19 cellular contexts compared by ENCODE assay signal in genomic region chr5:41368158-41368557, GRCh38.
"Had no signal": no experiment of that assay in that cellular context is flagged by ENCODE, and none has a peak within 500 bp of the region (broad histone marks: within the 10 kb centered on the region; RNA-seq: fewer than 3 reads in every experiment).

No MANE protein-coding gene starts in this region.

- H3K4me3 ChIP-seq: ascending aorta, psoas muscle, suprapubic skin had no signal

- H3K9me3 Mint-ChIP-seq: activated CD4-positive, alpha-beta memory T cell treated with anti-CD3 and anti-CD28 coated beads, Interleukin-2, amount 10 ng/mL, durations not matched to agents 7 days and 5 days; nephron progenitor cell; type B pancreatic cell had no signal

- DNase-seq: activated CD4-positive, alpha-beta memory T cell treated with anti-CD3 and anti-CD28 coated beads, Interleukin-2, amount 10 ng/mL, durations not matched to agents 7 days and 5 days; activated CD8-positive, alpha-beta memory T cell treated with anti-CD3 and anti-CD28 coated beads, Interleukin-2, amount 50 U/mL, for 4 hours; activated naive CD8-positive, alpha-beta T cell treated with anti-CD3 and anti-CD28 coated beads, Interleukin-2, amount 10 ng/mL, durations not matched to agents 7 days and 5 days; activated T-cell treated with anti-CD3 and anti-CD28 coated beads, Interleukin-2, amount 50 U/mL, for 72 hours; caudate nucleus; effector memory CD4-positive, alpha-beta T cell; glutamatergic neuron; mesenchymal stem cell; nephron progenitor cell; psoas muscle; stimulated activated CD4-positive, alpha-beta T cell treated with anti-CD3 and anti-CD28 coated beads, Interleukin-4, amount 100 ng/mL, for 1 hour; stimulated activated CD8-positive, alpha-beta memory T cell treated with anti-CD3 and anti-CD28 coated beads, Interleukin-4, amount 100 ng/mL, for 48 hours; stimulated activated naive CD8-positive, alpha-beta T cell treated with anti-CD3 and anti-CD28 coated beads, Interleukin-15, Interleukin-2, amounts not matched to agents 100 U/mL and 50 U/mL, for 24 hours; T-helper 1 cell had no signal

- H3K36me3 Mint-ChIP-seq: activated naive CD8-positive, alpha-beta T cell treated with anti-CD3 and anti-CD28 coated beads, Interleukin-2, amount 10 ng/mL, durations not matched to agents 7 days and 5 days; type B pancreatic cell had no signal

- H3K4me3 Mint-ChIP-seq: activated CD4-positive, alpha-beta memory T cell treated with anti-CD3 and anti-CD28 coated beads, Interleukin-2, amount 10 ng/mL, durations not matched to agents 7 days and 5 days; activated naive CD8-positive, alpha-beta T cell treated with anti-CD3 and anti-CD28 coated beads, Interleukin-2, amount 10 ng/mL, durations not matched to agents 7 days and 5 days; activated T-cell treated with anti-CD3 and anti-CD28 coated beads, Interleukin-2, amount 50 U/mL, for 72 hours; nephron progenitor cell; type B pancreatic cell had no signal

- H3K4me1 ChIP-seq: ascending aorta, psoas muscle, suprapubic skin had no signal

- H3K27me3 Mint-ChIP-seq: activated CD4-positive, alpha-beta memory T cell treated with anti-CD3 and anti-CD28 coated beads, Interleukin-2, amount 10 ng/mL, durations not matched to agents 7 days and 5 days; activated naive CD8-positive, alpha-beta T cell treated with anti-CD3 and anti-CD28 coated beads, Interleukin-2, amount 10 ng/mL, durations not matched to agents 7 days and 5 days; type B pancreatic cell had no signal

- ATAC-seq: activated T-cell treated with anti-CD3 and anti-CD28 coated beads, Interleukin-2, amount 50 U/mL, for 72 hours; psoas muscle; stimulated activated naive CD8-positive, alpha-beta T cell treated with anti-CD3 and anti-CD28 coated beads, Interleukin-15, Interleukin-2, amounts not matched to agents 100 U/mL and 50 U/mL, for 24 hours had no signal

- H3K27ac ChIP-seq: ascending aorta, epithelial cell of prostate, psoas muscle, suprapubic skin, VCaP had no signal

- H3K27ac Mint-ChIP-seq: activated CD4-positive, alpha-beta memory T cell treated with anti-CD3 and anti-CD28 coated beads, Interleukin-2, amount 10 ng/mL, durations not matched to agents 7 days and 5 days; activated naive CD8-positive, alpha-beta T cell treated with anti-CD3 and anti-CD28 coated beads, Interleukin-2, amount 10 ng/mL, durations not matched to agents 7 days and 5 days; activated T-cell treated with anti-CD3 and anti-CD28 coated beads, Interleukin-2, amount 50 U/mL, for 72 hours; nephron progenitor cell; type B pancreatic cell had no signal

- H3K27me3 ChIP-seq: ascending aorta, suprapubic skin had no signal

- H3K4me1 Mint-ChIP-seq: activated CD4-positive, alpha-beta memory T cell treated with anti-CD3 and anti-CD28 coated beads, Interleukin-2, amount 10 ng/mL, durations not matched to agents 7 days and 5 days; activated naive CD8-positive, alpha-beta T cell treated with anti-CD3 and anti-CD28 coated beads, Interleukin-2, amount 10 ng/mL, durations not matched to agents 7 days and 5 days had no signal

- H3K36me3 ChIP-seq: ascending aorta, suprapubic skin had no signal

- H3K9me3 ChIP-seq: ascending aorta, psoas muscle, suprapubic skin had no signal
